11 cellular contexts compared by ENCODE assay signal in genomic region chr5:150626853-150627276, GRCh38. TPM values are rescaled to one million over a fixed set of nuclear protein-coding genes. Genes with fewer than 3 reads are reported as not detected.
DNase-seq lines count a peak whose midpoint lies in the region; ATAC-seq and TF ChIP-seq lines count a peak whose summit lies in the region.
"Had no signal": no experiment of that assay in that cellular context is flagged by ENCODE, and none has a peak within 500 bp of the region (broad histone marks: within the 10 kb centered on the region; RNA-seq: fewer than 3 reads in every experiment).

No MANE protein-coding gene starts in this region.

- WGBS in esophagus, 2 donors, result 35 to 36% methylated on average over 5 of the region's 5 CpGs
- 58 to 81% methylated on average over 2 to 5 of the region's 5 CpGs for WGBS in thyroid gland, 2 donors

- no peaks in the 10 kb centered on the region for H3K9me3 ChIP-seq in esophagus (ENCODE audit: control insufficient read depth in 2 of 2, insufficient read depth in 1 of 2, low read depth in 1 of 2, low read length in 1 of 2)
- H3K9me3 ChIP-seq in thyroid gland, result no peaks in the 10 kb centered on the region

- H3K4me1 ChIP-seq in esophagus (ENCODE audit: control insufficient read depth in 2 of 2, insufficient read depth in 2 of 2, low read length in 1 of 2), result peaks cover 8 to 24% of the 10 kb centered on the region in 2 donors
- peaks cover 5 to 63% of the 10 kb centered on the region in 2 donors for H3K4me1 ChIP-seq in thyroid gland

- H3K36me3 ChIP-seq in esophagus (ENCODE audit: control insufficient read depth in 2 of 2, insufficient read depth in 2 of 2, low read length in 1 of 2) (no peaks in the 10 kb centered on the region), thyroid gland (no peaks in the 10 kb centered on the region)

- no peak for TF ChIP-seq CTCF in thyroid gland (IDR thresholded peaks at IDR 0.05)

- H3K27ac ChIP-seq in esophagus (ENCODE audit: low read depth in 2 of 2, low read length in 1 of 2) (peak overlapping the region; percentile 70 to 82), thyroid gland (peak overlapping the region; percentile 83 to 95 (median 88))
- H3K27ac ChIP-seq: VCaP had no signal

- intact Hi-C loops in thyroid gland (cut with DNase I), result no loop called here

- peak; percentile 57 for DNase-seq in NCI-H69 (lab: John Stamatoyannopoulos, UW)
- peak; percentile 64 for DNase-seq in mucosa of gallbladder (ENCODE audit: low spot score)
- DNase-seq in thyroid gland, result peak in 1 of 2 donors; percentile 50
- DNase-seq in NCI-H774 (lab: John Stamatoyannopoulos, UW), result no peak
- DNase-seq in NCI-H1092 (lab: John Stamatoyannopoulos, UW), result no peak
- no peak for DNase-seq in NCI-H1694 treated with DMSO at 0.1 percent for 48 hours (lab: John Stamatoyannopoulos, UW)
- DNase-seq: H9, NCI-H1417 had no signal

- TF ChIP-seq POLR2A in thyroid gland (IDR thresholded peaks at IDR 0.05), result peak in 1 of 2 donors; percentile 5

- H3K27me3 ChIP-seq in esophagus (ENCODE audit: control insufficient read depth in 1 of 2, insufficient read depth in 2 of 2, low read length in 2 of 2) (no peaks in the 10 kb centered on the region), thyroid gland (no peaks in the 10 kb centered on the region)

- no peak overlapping the region for H3K4me3 ChIP-seq in esophagus (ENCODE audit: low read depth in 1 of 2, low read length in 2 of 2)
- H3K4me3 ChIP-seq in thyroid gland (replicated peaks in 1 of 3), result no peak overlapping the region

- ATAC-seq in HG02763 (IDR thresholded peaks at IDR 0.05; ENCODE audit: unreplicated experiment), result no peak

RNA-seq across cellular contexts. Expression of gene SYNPO, which starts 13.6 kb away (rescaled TPM):
- 1 to 10 TPM; 4.3 to 5.0 TPM for polyA plus RNA-seq in esophagus
- total RNA-seq in mucosa of gallbladder, result 123 TPM
- total RNA-seq in thyroid gland, result 10 to 100 TPM in 3 of 4 donors, 1 to 10 TPM in 1; 8.8 to 19.3 (median 14.1) TPM

RNA-seq across cellular contexts. Expression of gene MYOZ3, which starts 34.2 kb away (rescaled TPM):
- polyA plus RNA-seq in esophagus, result under 1 TPM; 0.05 to 0.24 TPM
- total RNA-seq in mucosa of gallbladder, result 2.2 TPM
- under 1 TPM in 3 of 4 donors, not detected in 1; 0.11 to 0.29 (median 0.13) TPM for total RNA-seq in thyroid gland

Comparison
In these comparisons a context has a peak if more than half of its experiments do, and no peak if none do; other contexts are left out.
1. DNase-seq: peak in NCI-H69 (single experiment) and mucosa of gallbladder (single experiment); none in NCI-H774 (single experiment), NCI-H1092 (single experiment) and NCI-H1694 treated with DMSO at 0.1 percent for 48 hours (single experiment).